15 cellular contexts compared by ENCODE assay signal in the genomic region with DNA sequence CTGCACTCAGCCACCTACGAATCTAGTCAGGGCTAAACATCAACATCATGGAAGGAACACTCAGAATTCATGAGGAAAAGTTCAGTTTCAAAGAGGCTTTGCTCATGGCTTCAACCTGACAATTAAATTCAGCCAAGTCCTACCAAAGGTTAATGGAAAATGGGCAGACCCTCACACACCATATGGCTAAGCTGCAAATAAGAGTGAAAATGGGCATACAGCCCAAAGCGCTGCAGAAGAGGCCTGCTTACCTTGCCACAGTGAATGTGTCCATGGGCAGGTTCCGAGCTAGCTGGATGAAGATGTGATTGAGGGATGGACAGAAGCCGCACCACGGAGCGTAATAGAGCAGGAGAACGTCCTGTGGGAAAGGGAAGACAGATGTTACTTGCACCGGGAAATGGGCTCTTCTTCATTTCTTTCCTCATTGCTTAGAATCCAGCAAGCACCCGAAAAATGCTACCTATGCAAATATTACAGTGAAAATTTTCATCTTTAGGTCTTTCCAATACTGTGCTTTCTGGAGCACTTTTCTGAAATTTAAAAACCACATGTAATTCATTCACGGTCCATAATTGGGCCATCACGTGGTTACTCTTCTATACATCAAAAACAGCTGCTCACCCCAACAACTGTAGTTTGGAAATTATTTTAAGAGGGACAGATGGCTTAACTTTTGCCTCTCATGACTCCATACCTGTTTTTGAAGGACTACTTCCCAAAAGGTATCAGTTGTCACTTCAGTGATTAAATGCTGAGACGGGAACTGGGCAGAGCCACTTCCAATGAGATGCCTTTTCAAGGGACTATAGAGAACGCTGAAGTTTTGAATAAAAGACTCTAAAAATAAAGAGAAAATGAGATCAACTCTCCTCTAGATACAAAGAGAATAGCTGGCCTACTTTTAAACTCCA. TPM values are rescaled to one million over a fixed set of nuclear protein-coding genes. Genes with fewer than 3 reads are reported as not detected.
DNase-seq lines count a peak whose midpoint lies in the region; ATAC-seq and TF ChIP-seq lines count a peak whose summit lies in the region.
"Had no signal": no experiment of that assay in that cellular context is flagged by ENCODE, and none has a peak within 500 bp of the region (broad histone marks: within the 10 kb centered on the region; RNA-seq: fewer than 3 reads in every experiment).

No MANE protein-coding gene starts in this region.

- H3K27me3 ChIP-seq in right atrium auricular region: no peaks in the 10 kb centered on the region
- no peaks in the 10 kb centered on the region for H3K27me3 ChIP-seq in OCI-LY3 (ENCODE audit: low read depth, low read length)
- no peaks in the 10 kb centered on the region for H3K27me3 ChIP-seq in gastroesophageal sphincter
- H3K27me3 ChIP-seq: foreskin keratinocyte, ovary had no signal

- no peak overlapping the region for H3K27ac Mint-ChIP-seq in activated CD8-positive, alpha-beta memory T cell treated with anti-CD3 and anti-CD28 coated beads, Interleukin-2, amount 10 ng/mL, durations not matched to agents 7 days and 5 days

- peaks cover 0 to 37% of the 10 kb centered on the region in 2 donors for H3K4me1 ChIP-seq in right atrium auricular region
- peaks cover 88% of the 10 kb centered on the region for H3K4me1 ChIP-seq in OCI-LY3 (ENCODE audit: low read length)
- H3K4me1 ChIP-seq in gastroesophageal sphincter: peaks cover 0 to 60% (median 26%) of the 10 kb centered on the region in 3 donors

- H3K4me3 ChIP-seq in right atrium auricular region (no peak overlapping the region), OCI-LY3 (ENCODE audit: low read length) (peak overlapping the region; percentile 35; the same call in 1 of the 2 replicates), gastroesophageal sphincter (no peak overlapping the region), foreskin fibroblast (ENCODE audit: low read depth in 1 of 2, low read length in 2 of 2) (no peak overlapping the region)
- H3K4me3 ChIP-seq: ovary, thoracic aorta had no signal

- CTCF ChIA-PET in activated CD8-positive, alpha-beta memory T cell treated with anti-CD3 and anti-CD28 coated beads, Interleukin-2, amount 10 ng/mL, durations not matched to agents 7 days and 5 days (lab: Charles Lee): interaction anchor here (0.7 to 1.2 kb wide), 5 partner anchors 14 to 738 kb away, joined by 3 to 4 read pairs (median 4); no protein-coding TSS in a partner anchor

- no peak overlapping the region for H3K4me3 Mint-ChIP-seq in activated CD8-positive, alpha-beta memory T cell treated with anti-CD3 and anti-CD28 coated beads, Interleukin-2, amount 10 ng/mL, durations not matched to agents 7 days and 5 days

- peak overlapping the region; percentile 52 for H3K9ac ChIP-seq in OCI-LY3 (ENCODE audit: low read length)

- H4K20me1 ChIP-seq in OCI-LY3 (ENCODE audit: insufficient read depth, low read length): peaks cover 6% of the 10 kb centered on the region

- intact Hi-C loops in left cardiac atrium (cut with DNase I): no loop called here

- TF ChIP-seq CTCF in right atrium auricular region (IDR thresholded peaks at IDR 0.05) (no peak), OCI-LY3 (IDR thresholded peaks at IDR 0.05; ENCODE audit: low read depth, low read length) (no peak), gastroesophageal sphincter (IDR thresholded peaks at IDR 0.05) (no peak), foreskin fibroblast (IDR thresholded peaks at IDR 0.05; ENCODE audit: low read depth, low read length) (no peak)

- H3K36me3 ChIP-seq in right atrium auricular region: peaks cover 65% of the 10 kb centered on the region
- peaks cover 67% of the 10 kb centered on the region for H3K36me3 ChIP-seq in OCI-LY3 (replicated peaks; ENCODE audit: low read depth, low read length)
- H3K36me3 ChIP-seq in gastroesophageal sphincter: peaks cover 0 to 72% of the 10 kb centered on the region in 2 donors
- H3K36me3 ChIP-seq: ovary had no signal

- 82 to 86% methylated on average over 9 to 12 of the region's 13 CpGs for WGBS in gastroesophageal sphincter (ENCODE audit: low coverage in 1 of 2), 2 donors

- no peaks in the 10 kb centered on the region for H3K27me3 Mint-ChIP-seq in activated CD8-positive, alpha-beta memory T cell treated with anti-CD3 and anti-CD28 coated beads, Interleukin-2, amount 10 ng/mL, durations not matched to agents 7 days and 5 days

- H3K27ac ChIP-seq in right atrium auricular region (no peak overlapping the region), OCI-LY3 (ENCODE audit: low read length) (peak overlapping the region; percentile 91), gastroesophageal sphincter (peak overlapping the region in 3 of 4 donors; percentile 60 to 70 (median 65))
- H3K27ac ChIP-seq: foreskin keratinocyte, ovary had no signal

- H3K36me3 Mint-ChIP-seq in activated CD8-positive, alpha-beta memory T cell treated with anti-CD3 and anti-CD28 coated beads, Interleukin-2, amount 10 ng/mL, durations not matched to agents 7 days and 5 days: peaks cover 64% of the 10 kb centered on the region

- no peak overlapping the region for H2AFZ ChIP-seq in OCI-LY3 (ENCODE audit: low read depth, low read length)

- TF ChIP-seq EP300 in gastroesophageal sphincter (IDR thresholded peaks at IDR 0.05): no peak

- ATAC-seq in left cardiac atrium: no peak
- no peak for ATAC-seq in gastroesophageal sphincter
- no peak for ATAC-seq in GM21526 (IDR thresholded peaks at IDR 0.05; ENCODE audit: low FRiP score, unreplicated experiment)
- no peak for ATAC-seq in HG02970 (IDR thresholded peaks at IDR 0.05; ENCODE audit: low FRiP score, unreplicated experiment)
- ATAC-seq in activated CD8-positive, alpha-beta memory T cell treated with anti-CD3 and anti-CD28 coated beads, Interleukin-2, amount 10 ng/mL, durations not matched to agents 7 days and 5 days: no peak
- ATAC-seq: foreskin keratinocyte had no signal

- peaks cover 78% of the 10 kb centered on the region for H3K79me2 ChIP-seq in OCI-LY3 (ENCODE audit: low read length)

- no peaks in the 10 kb centered on the region for H3K9me3 ChIP-seq in right atrium auricular region
- no peaks in the 10 kb centered on the region for H3K9me3 ChIP-seq in OCI-LY3 (ENCODE audit: insufficient read depth, low read length)
- no peaks in the 10 kb centered on the region for H3K9me3 ChIP-seq in gastroesophageal sphincter
- H3K9me3 ChIP-seq: ovary, thoracic aorta had no signal

- no peaks in the 10 kb centered on the region for H3K9me3 Mint-ChIP-seq in activated CD8-positive, alpha-beta memory T cell treated with anti-CD3 and anti-CD28 coated beads, Interleukin-2, amount 10 ng/mL, durations not matched to agents 7 days and 5 days (ENCODE audit: low read depth)
- H3K9me3 Mint-ChIP-seq: immature natural killer cell had no signal

- TF ChIP-seq POLR2A in gastroesophageal sphincter (IDR thresholded peaks at IDR 0.05): no peak

- DNase-seq in right atrium auricular region (ENCODE audit: low spot score) (peak; percentile 32), left cardiac atrium (no peak), foreskin fibroblast (no peak)
- no peak for DNase-seq in activated CD8-positive, alpha-beta memory T cell treated with anti-CD3 and anti-CD28 coated beads, Interleukin-2, amount 10 ng/mL, durations not matched to agents 7 days and 5 days
- DNase-seq: activated CD4-positive, alpha-beta T cell treated with anti-CD3 and anti-CD28 coated beads for 4 hours; effector memory CD4-positive, alpha-beta T cell; foreskin keratinocyte; immature natural killer cell; NCI-H526 treated with DMSO at 0.1 percent for 48 hours; ovary had no signal

- peak overlapping the region; percentile 68 for H3K4me2 ChIP-seq in OCI-LY3 (ENCODE audit: low read length)

- H3K4me1 Mint-ChIP-seq in activated CD8-positive, alpha-beta memory T cell treated with anti-CD3 and anti-CD28 coated beads, Interleukin-2, amount 10 ng/mL, durations not matched to agents 7 days and 5 days: peaks cover 24% of the 10 kb centered on the region

RNA-seq across cellular contexts. Expression of a gene that starts 19.6 kb away (rescaled TPM):
- total RNA-seq in right atrium auricular region: 10 to 100 TPM; 18.9 to 20.0 TPM
- total RNA-seq in left cardiac atrium: 10 to 100 TPM; 27.5 to 33.7 TPM
- total RNA-seq in gastroesophageal sphincter: 10 to 100 TPM; 34.6 to 40.3 (median 39.7) TPM
- 1 to 10 TPM; 3.0 to 4.0 TPM for total RNA-seq in activated CD8-positive, alpha-beta memory T cell treated with anti-CD3 and anti-CD28 coated beads, Interleukin-2, amount 10 ng/mL, durations not matched to agents 7 days and 5 days

RNA-seq across cellular contexts. Expression of a gene that starts 54.8 kb away (rescaled TPM):
- 10 to 100 TPM; 29.5 to 38.1 TPM for total RNA-seq in right atrium auricular region
- 10 to 100 TPM; 21.8 to 30.4 TPM for total RNA-seq in left cardiac atrium
- 10 to 100 TPM; 30.2 to 53.5 (median 46.4) TPM for total RNA-seq in gastroesophageal sphincter
- total RNA-seq in activated CD8-positive, alpha-beta memory T cell treated with anti-CD3 and anti-CD28 coated beads, Interleukin-2, amount 10 ng/mL, durations not matched to agents 7 days and 5 days: 10 to 100 TPM; 41.3 to 47.2 TPM

Comparison
In these comparisons a context has a peak if more than half of its experiments do, and no peak if none do; other contexts are left out.
1. H3K27ac ChIP-seq: peak in OCI-LY3 (single experiment) and gastroesophageal sphincter (3 of 4); none in right atrium auricular region (0 of 2).